Comparison of ENCODE assay signal across 18 cellular contexts in the genomic region with DNA sequence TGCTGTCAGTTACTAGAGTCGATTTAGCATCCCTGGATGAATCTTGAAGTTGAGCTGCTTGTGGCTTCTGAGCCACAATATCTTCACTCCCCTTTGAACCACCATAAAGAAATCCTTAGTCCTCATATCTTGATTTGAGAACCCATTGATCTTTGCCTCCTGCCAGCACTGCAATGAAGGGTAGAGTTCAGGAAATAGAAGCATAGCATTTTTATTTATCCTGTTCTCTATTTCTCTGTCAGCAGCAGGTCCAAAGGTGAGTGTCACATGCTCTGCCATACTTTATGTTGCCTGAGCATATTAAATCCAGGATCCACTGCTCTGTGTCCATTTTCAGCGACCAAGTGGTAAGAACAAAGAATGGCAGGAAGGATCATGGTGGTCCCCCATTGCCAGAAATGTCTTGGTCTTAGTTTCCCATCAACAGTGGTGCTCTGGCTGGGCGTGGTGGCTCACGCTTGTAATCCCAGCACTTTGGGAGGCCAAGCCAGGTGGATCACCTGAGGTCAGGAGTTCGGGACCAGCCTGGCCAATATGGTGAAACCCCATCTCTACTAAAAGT.
A peak's percentile ranks its signal among the peaks of the same experiment; 100 is the strongest.
DNase-seq lines count a peak whose midpoint lies in the region; ATAC-seq, FAIRE-seq and TF ChIP-seq lines count a peak whose summit lies in the region.
"Had no signal": no experiment of that assay in that cellular context is flagged by ENCODE, and none has a peak within 500 bp of the region (broad histone marks: within the 10 kb centered on the region; RNA-seq: fewer than 3 reads in every experiment).

No MANE protein-coding gene starts in this region.

- no peak overlapping the region for H3K4me3 ChIP-seq in Peyer's patch
- no peak overlapping the region for H3K4me3 ChIP-seq in hepatocyte
- no peak overlapping the region for H3K4me3 ChIP-seq in right lobe of liver
- no peak overlapping the region for H3K4me3 ChIP-seq in small intestine (ENCODE audit: low read depth in 1 of 2, low read length in 2 of 2)
- H3K4me3 ChIP-seq in tibial nerve: no peak overlapping the region
- H3K4me3 ChIP-seq: A549, GM12878 had no signal

- H3K27me3 ChIP-seq in Peyer's patch (no peaks in the 10 kb centered on the region), hepatocyte (no peaks in the 10 kb centered on the region), right lobe of liver (no peaks in the 10 kb centered on the region), small intestine (ENCODE audit: control insufficient read depth in 2 of 2, insufficient read depth in 2 of 2, low read length in 2 of 2) (no peaks in the 10 kb centered on the region), tibial nerve (no peaks in the 10 kb centered on the region)
- H3K27me3 ChIP-seq: BE2C had no signal

- H3K36me3 ChIP-seq in Peyer's patch: no peaks in the 10 kb centered on the region
- H3K36me3 ChIP-seq in hepatocyte (replicated peaks; ENCODE audit: insufficient read depth, low read depth): no peaks in the 10 kb centered on the region
- H3K36me3 ChIP-seq in right lobe of liver: no peaks in the 10 kb centered on the region
- no peaks in the 10 kb centered on the region for H3K36me3 ChIP-seq in small intestine (ENCODE audit: control insufficient read depth in 2 of 2, insufficient read depth in 2 of 2, low read length in 2 of 2)
- no peaks in the 10 kb centered on the region for H3K36me3 ChIP-seq in tibial nerve

- no peaks in the 10 kb centered on the region for H3K79me2 ChIP-seq in hepatocyte

- intact Hi-C loops in right lobe of liver (cut with DNase I): no loop called here

- no peak for TF ChIP-seq EP300 in tibial nerve (IDR thresholded peaks at IDR 0.05)

- DNase-seq in Peyer's patch (peak in 1 of 3 donors; percentile 78), hepatocyte (ENCODE audit: low spot score) (peak; percentile 34), right lobe of liver (no peak), small intestine (peak; percentile 97), RCC 7860 (ENCODE audit: low spot score) (no peak), cerebellar nuclear complex (lab: John Stamatoyannopoulos, UW) (no peak), tibial nerve (ENCODE audit: low spot score in 2 of 2) (no peak)
- DNase-seq: BE2C; CD4-positive, alpha-beta memory T cell; DMS79; HCEC 1CT; HFFc6 had no signal

- TF ChIP-seq CTCF in Peyer's patch (IDR thresholded peaks at IDR 0.05) (peak in 3 of 6 experiments; percentile 34 to 44 (median 37)), hepatocyte (IDR thresholded peaks at IDR 0.05; ENCODE audit: poor library complexity) (no peak), right lobe of liver (IDR thresholded peaks at IDR 0.05) (no peak), tibial nerve (IDR thresholded peaks at IDR 0.05) (no peak)

- 81% methylated on average over 5 of the region's 5 CpGs for WGBS in hepatocyte (ENCODE audit: low lambda C conversion rate, missing lambda C conversion rate)
- WGBS in right lobe of liver (ENCODE audit: insufficient coverage, low coverage, low lambda C conversion rate, missing lambda C conversion rate): 75% methylated on average over 2 of the region's 5 CpGs
- WGBS in small intestine, 3 donors: 17 to 59% (median 34%) methylated on average over 5 of the region's 5 CpGs
- 93 to 95% methylated on average over 5 of the region's 5 CpGs for WGBS in tibial nerve, 2 donors

- H4K20me1 ChIP-seq in hepatocyte (ENCODE audit: insufficient read depth, poor library complexity, severe bottlenecking): no peaks in the 10 kb centered on the region

- H3K27ac ChIP-seq in Peyer's patch (peak overlapping the region in 3 of 4 donors; percentile 60 to 95 (median 87)), hepatocyte (peak overlapping the region; percentile 75), right lobe of liver (no peak overlapping the region), small intestine (ENCODE audit: low read depth in 1 of 2, low read length in 1 of 2) (peak overlapping the region; percentile 79), tibial nerve (peak overlapping the region in 1 of 4 donors; percentile 40)
- H3K27ac ChIP-seq: A549, C4-2B, HL-60 had no signal

- no peak overlapping the region for H2AFZ ChIP-seq in hepatocyte

- H3K9me3 ChIP-seq in Peyer's patch (no peaks in the 10 kb centered on the region), hepatocyte (ENCODE audit: low read depth) (no peaks in the 10 kb centered on the region), right lobe of liver (no peaks in the 10 kb centered on the region), small intestine (ENCODE audit: control insufficient read depth, low read depth) (no peaks in the 10 kb centered on the region), tibial nerve (no peaks in the 10 kb centered on the region)
- H3K9me3 ChIP-seq: A549, BE2C had no signal

- H3K9me2 ChIP-seq in hepatocyte (replicated peaks; ENCODE audit: insufficient read depth): no peaks in the 10 kb centered on the region

- H3K4me2 ChIP-seq in hepatocyte: no peak overlapping the region
- H3K4me2 ChIP-seq: A549 had no signal

- ATAC-seq in right lobe of liver (peak; percentile 49 to 75 (median 54)), HG03095 (IDR thresholded peaks at IDR 0.05; ENCODE audit: unreplicated experiment) (no peak)
- ATAC-seq: A549, GM12878 had no signal

- FAIRE-seq in small intestine (lab: Jason Lieb, UNC): no peak
- FAIRE-seq in RCC 7860 (lab: Jason Lieb, UNC): no peak
- FAIRE-seq: A549, GM12878, GM18507 had no signal

- H3K4me1 ChIP-seq in Peyer's patch (peaks cover 0 to 30% (median 2%) of the 10 kb centered on the region in 4 donors), hepatocyte (ENCODE audit: insufficient read depth) (peaks cover 34% of the 10 kb centered on the region), right lobe of liver (peaks cover 0 to 6% (median 0%) of the 10 kb centered on the region in 4 donors), small intestine (ENCODE audit: control insufficient read depth in 2 of 2, insufficient read depth in 1 of 2, low read depth in 1 of 2, low read length in 1 of 2) (peaks cover 8 to 10% of the 10 kb centered on the region in 2 donors), tibial nerve (peaks cover 0 to 24% (median 2%) of the 10 kb centered on the region in 4 donors)
- H3K4me1 ChIP-seq: A549 had no signal

- TF ChIP-seq POLR2A in Peyer's patch (IDR thresholded peaks at IDR 0.05): peak in 1 of 2 donors; percentile 12
- no peak for TF ChIP-seq POLR2A in right lobe of liver (IDR thresholded peaks at IDR 0.05)
- no peak for TF ChIP-seq POLR2A in tibial nerve (IDR thresholded peaks at IDR 0.05)

Comparison
In these comparisons a context has a peak if more than half of its experiments do, and no peak if none do; other contexts are left out.
1. DNase-seq: peak in hepatocyte (single experiment) and small intestine (single experiment); none in right lobe of liver (0 of 3), RCC 7860 (single experiment), cerebellar nuclear complex (0 of 2) and tibial nerve (0 of 2).
2. H3K27ac ChIP-seq: peak in Peyer's patch (3 of 4), hepatocyte (single experiment) and small intestine (2 of 2); none in right lobe of liver (0 of 3).